Comparison of ENCODE assay signal across 1 cellular context in the genomic region with DNA sequence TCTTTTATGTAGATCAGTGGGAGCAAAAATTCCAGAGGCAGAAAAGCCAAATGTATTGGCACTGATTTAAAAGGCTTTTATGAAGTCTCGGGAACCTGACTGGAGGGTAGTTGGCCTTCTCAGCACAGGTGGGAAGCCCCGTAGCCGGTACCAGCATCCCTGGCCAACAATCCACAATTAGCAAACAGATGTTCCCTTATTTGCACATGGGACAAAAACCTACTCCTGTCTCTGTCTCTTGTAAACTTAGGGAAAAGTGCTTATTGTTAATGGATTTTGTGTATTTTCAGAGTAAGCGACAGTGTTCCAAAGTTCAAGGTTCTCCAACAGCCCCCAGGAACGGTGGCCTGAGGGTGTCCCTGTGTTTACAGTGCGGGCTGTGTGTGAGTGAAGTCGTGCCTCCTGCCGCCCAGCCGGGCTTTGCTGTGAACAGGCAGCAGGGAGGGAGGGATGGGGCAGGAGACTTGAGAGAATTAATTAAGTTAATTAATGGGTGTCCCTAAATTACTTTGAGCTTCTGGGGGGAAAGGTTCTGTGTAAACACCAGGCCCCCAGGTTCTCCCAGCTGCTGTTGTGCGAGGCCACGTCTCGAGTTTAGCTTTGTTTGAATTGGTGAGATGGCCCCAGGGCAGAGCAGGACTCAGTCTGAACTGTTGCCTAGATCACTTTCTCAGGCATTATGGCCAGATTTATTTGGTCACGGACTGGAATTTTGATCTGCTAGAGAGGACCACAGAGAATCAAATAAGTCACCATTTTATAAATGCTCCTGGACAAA.
A peak's percentile ranks its signal among the peaks of the same experiment; 100 is the strongest.
TF ChIP-seq lines count a peak whose summit lies in the region.

No MANE protein-coding gene starts in this region.

TF ChIP-seq in HepG2, 621 proteins besides CTCF, POLR2A, EP300 and RAD21 (continued from another document and continues in another):
- TF ChIP-seq ZNF687 (CRISPR knock-in tag; IDR thresholded peaks at IDR 0.05) (peak; percentile 88), RBM39 (IDR thresholded peaks at IDR 0.05; ENCODE audit: low read depth, low read length, poor library complexity, severe bottlenecking) (no peak), PAWR (CRISPR knock-in tag; IDR thresholded peaks at IDR 0.05; ENCODE audit: borderline replicate concordance) (no peak; the same call in 1 of the 2 replicates), STAG1 (CRISPR knock-in tag; IDR thresholded peaks at IDR 0.05) (peak; percentile 40), ETV6 (CRISPR knock-in tag; conservative IDR thresholded peaks at IDR 0.05) (peak; percentile 63; the same call in 1 of the 2 replicates), ZNF3 (CRISPR knock-in tag; IDR thresholded peaks at IDR 0.05) (0 out of 2 replicates have a peak, but pooled peaks have one; percentile 55), REPIN1 (CRISPR knock-in tag; IDR thresholded peaks at IDR 0.05; ENCODE audit: borderline replicate concordance, low read depth) (peak; percentile 99), BHLHE40 (IDR thresholded peaks at IDR 0.05; ENCODE audit: low read length) (peak; percentile 72; the same call in 1 of the 2 replicates), ZFX (CRISPR knock-in tag; IDR thresholded peaks at IDR 0.05; ENCODE audit: low read depth) (peak; percentile 80), RFXAP (CRISPR knock-in tag; IDR thresholded peaks at IDR 0.05; ENCODE audit: borderline replicate concordance) (peak; percentile 47; the same call in 1 of the 2 replicates), ZBTB7B (CRISPR knock-in tag; IDR thresholded peaks at IDR 0.05) (peak; percentile 94), TBX3 (IDR thresholded peaks at IDR 0.05; ENCODE audit: borderline replicate concordance) (peak; percentile 93), CHD4 (IDR thresholded peaks at IDR 0.05; ENCODE audit: borderline replicate concordance, low read length) (peak; percentile 87), ZNF609 (CRISPR knock-in tag; IDR thresholded peaks at IDR 0.05; ENCODE audit: borderline replicate concordance) (peak; percentile 98), ZNF883 (CRISPR knock-in tag; IDR thresholded peaks at IDR 0.05; ENCODE audit: not compliant biosample characterization) (no peak), KIAA2018 (CRISPR knock-in tag; IDR thresholded peaks at IDR 0.05; ENCODE audit: borderline replicate concordance) (0 out of 2 replicates have a peak, but pooled peaks have one; percentile 36), SETDB1 (CRISPR knock-in tag; IDR thresholded peaks at IDR 0.05; ENCODE audit: borderline replicate concordance) (no peak), CEBPB (IDR thresholded peaks at IDR 0.05; ENCODE audit: borderline replicate concordance, low read depth, low read length) (no peak), RFXANK (CRISPR knock-in tag; IDR thresholded peaks at IDR 0.05) (peak; percentile 34; the same call in 1 of the 2 replicates), ZNF296 (CRISPR knock-in tag; conservative IDR thresholded peaks at IDR 0.05) (no peak), ZSCAN31 (CRISPR knock-in tag; IDR thresholded peaks at IDR 0.05; ENCODE audit: low read depth) (peak; percentile 85; the same call in 1 of the 2 replicates), PPARG (CRISPR knock-in tag; conservative IDR thresholded peaks at IDR 0.05) (peak; percentile 97), KLF12 (CRISPR knock-in tag; IDR thresholded peaks at IDR 0.05; ENCODE audit: borderline replicate concordance) (peak; percentile 81), ZNF776 (CRISPR knock-in tag; IDR thresholded peaks at IDR 0.05) (no peak)
- TF ChIP-seq, protein P1, sequence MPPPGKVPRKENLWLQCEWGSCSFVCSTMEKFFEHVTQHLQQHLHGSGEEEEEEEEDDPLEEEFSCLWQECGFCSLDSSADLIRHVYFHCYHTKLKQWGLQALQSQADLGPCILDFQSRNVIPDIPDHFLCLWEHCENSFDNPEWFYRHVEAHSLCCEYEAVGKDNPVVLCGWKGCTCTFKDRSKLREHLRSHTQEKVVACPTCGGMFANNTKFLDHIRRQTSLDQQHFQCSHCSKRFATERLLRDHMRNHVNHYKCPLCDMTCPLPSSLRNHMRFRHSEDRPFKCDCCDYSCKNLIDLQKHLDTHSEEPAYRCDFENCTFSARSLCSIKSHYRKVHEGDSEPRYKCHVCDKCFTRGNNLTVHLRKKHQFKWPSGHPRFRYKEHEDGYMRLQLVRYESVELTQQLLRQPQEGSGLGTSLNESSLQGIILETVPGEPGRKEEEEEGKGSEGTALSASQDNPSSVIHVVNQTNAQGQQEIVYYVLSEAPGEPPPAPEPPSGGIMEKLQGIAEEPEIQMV (CRISPR knock-in tag; IDR thresholded peaks at IDR 0.05; ENCODE audit: low read depth): peak; percentile 68
- TF ChIP-seq, protein P2, sequence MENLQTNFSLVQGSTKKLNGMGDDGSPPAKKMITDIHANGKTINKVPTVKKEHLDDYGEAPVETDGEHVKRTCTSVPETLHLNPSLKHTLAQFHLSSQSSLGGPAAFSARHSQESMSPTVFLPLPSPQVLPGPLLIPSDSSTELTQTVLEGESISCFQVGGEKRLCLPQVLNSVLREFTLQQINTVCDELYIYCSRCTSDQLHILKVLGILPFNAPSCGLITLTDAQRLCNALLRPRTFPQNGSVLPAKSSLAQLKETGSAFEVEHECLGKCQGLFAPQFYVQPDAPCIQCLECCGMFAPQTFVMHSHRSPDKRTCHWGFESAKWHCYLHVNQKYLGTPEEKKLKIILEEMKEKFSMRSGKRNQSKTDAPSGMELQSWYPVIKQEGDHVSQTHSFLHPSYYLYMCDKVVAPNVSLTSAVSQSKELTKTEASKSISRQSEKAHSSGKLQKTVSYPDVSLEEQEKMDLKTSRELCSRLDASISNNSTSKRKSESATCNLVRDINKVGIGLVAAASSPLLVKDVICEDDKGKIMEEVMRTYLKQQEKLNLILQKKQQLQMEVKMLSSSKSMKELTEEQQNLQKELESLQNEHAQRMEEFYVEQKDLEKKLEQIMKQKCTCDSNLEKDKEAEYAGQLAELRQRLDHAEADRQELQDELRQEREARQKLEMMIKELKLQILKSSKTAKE (CRISPR knock-in tag; IDR thresholded peaks at IDR 0.05; ENCODE audit: borderline replicate concordance): peak; percentile 97
- TF ChIP-seq, protein P3, sequence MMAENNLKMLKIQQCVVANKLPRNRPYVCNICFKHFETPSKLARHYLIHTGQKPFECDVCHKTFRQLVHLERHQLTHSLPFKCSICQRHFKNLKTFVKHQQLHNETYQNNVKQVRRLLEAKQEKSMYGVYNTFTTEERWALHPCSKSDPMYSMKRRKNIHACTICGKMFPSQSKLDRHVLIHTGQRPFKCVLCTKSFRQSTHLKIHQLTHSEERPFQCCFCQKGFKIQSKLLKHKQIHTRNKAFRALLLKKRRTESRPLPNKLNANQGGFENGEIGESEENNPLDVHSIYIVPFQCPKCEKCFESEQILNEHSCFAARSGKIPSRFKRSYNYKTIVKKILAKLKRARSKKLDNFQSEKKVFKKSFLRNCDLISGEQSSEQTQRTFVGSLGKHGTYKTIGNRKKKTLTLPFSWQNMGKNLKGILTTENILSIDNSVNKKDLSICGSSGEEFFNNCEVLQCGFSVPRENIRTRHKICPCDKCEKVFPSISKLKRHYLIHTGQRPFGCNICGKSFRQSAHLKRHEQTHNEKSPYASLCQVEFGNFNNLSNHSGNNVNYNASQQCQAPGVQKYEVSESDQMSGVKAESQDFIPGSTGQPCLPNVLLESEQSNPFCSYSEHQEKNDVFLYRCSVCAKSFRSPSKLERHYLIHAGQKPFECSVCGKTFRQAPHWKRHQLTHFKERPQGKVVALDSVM (CRISPR knock-in tag; IDR thresholded peaks at IDR 0.05): no peak
